ENCODE assay signal across 33 cellular contexts in the genomic region with DNA sequence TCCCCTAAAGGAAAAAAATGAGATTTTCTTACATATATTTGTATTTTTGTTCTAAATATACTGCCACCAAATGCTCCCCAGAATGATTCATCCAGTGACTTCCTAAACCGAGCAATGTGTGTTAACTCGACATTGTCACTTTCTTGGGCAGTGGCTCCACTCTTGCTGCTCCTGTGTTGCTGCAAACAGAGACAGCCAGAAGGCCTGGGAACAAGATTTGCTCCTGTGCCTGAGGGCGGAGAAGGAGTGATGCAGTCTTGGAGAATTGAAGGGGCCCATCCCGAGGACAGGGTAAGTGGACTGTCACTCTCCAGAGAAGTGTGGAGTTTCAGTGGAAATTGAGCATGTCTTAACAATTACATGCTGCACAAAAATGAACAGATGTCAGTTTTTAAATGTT. TPM values are rescaled to one million over a fixed set of nuclear protein-coding genes. Genes with fewer than 3 reads are reported as not detected.
"Had no signal": no experiment of that assay in that cellular context is flagged by ENCODE, and none has a peak within 500 bp of the region (broad histone marks: within the 10 kb centered on the region; RNA-seq: fewer than 3 reads in every experiment).

No MANE protein-coding gene starts in this region.

- H3K27me3 ChIP-seq: cardiac muscle cell, Peyer's patch, SJSA1 had no signal

- H3K27ac ChIP-seq: cardiac muscle cell, Peyer's patch, SJSA1 had no signal

- H3K4me3 ChIP-seq: cardiac muscle cell, K562, Peyer's patch, SJSA1 had no signal

- H3K9ac ChIP-seq: SK-N-SH had no signal

- H3K9me2 ChIP-seq: SK-N-SH had no signal

- H3K36me3 ChIP-seq: cardiac muscle cell, Peyer's patch, SJSA1 had no signal

- H3K4me2 ChIP-seq: SK-N-SH had no signal

- H3K9me3 ChIP-seq: Peyer's patch, SJSA1, SK-N-SH had no signal

- DNase-seq: activated CD4-positive, alpha-beta memory T cell treated with anti-CD3 and anti-CD28 coated beads, Interleukin-2, amount 10 ng/mL, durations not matched to agents 7 days and 5 days; activated CD4-positive, alpha-beta T cell treated with anti-CD3 and anti-CD28 coated beads for 48 hours; activated CD8-positive, alpha-beta memory T cell treated with anti-CD3 and anti-CD28 coated beads for 24 hours; activated CD8-positive, alpha-beta memory T cell treated with anti-CD3 and anti-CD28 coated beads, Interleukin-2, amount 10 ng/mL, durations not matched to agents 7 days and 5 days; activated CD8-positive, alpha-beta memory T cell treated with anti-CD3 and anti-CD28 coated beads, Interleukin-2, amount 50 U/mL, for 48 hours; activated effector memory CD4-positive, alpha-beta T cell treated with anti-CD3 and anti-CD28 coated beads, Interleukin-2, amount 50 U/mL, for 16 hours; activated naive CD4-positive, alpha-beta T cell; activated naive CD4-positive, alpha-beta T cell treated with anti-CD3 and anti-CD28 coated beads, Interleukin-2, amount 50 U/mL, for 16 hours; activated naive CD8-positive, alpha-beta T cell treated with anti-CD3 and anti-CD28 coated beads for 36 hours; activated T-cell treated with anti-CD3 and anti-CD28 coated beads, Interleukin-2, amount 50 U/mL, for 1 hour; activated T-cell treated with anti-CD3 and anti-CD28 coated beads, Interleukin-2, amount 50 U/mL, for 72 hours; amniotic stem cell; aorta; NCI-H1048; NCI-H1105 treated with DMSO at 0.1 percent for 48 hours; NCI-H1436; NCI-H1694; NCI-H1930; NCI-H2081 treated with DMSO at 0.1 percent for 48 hours; NCI-H345; NCI-H524 treated with DMSO at 0.1 percent for 48 hours; PC-3; Peyer's patch; RPMI8226; SHP77 treated with DMSO at 0.1 percent for 48 hours; SK-N-SH had no signal

- H3K4me1 ChIP-seq: Peyer's patch, SJSA1 had no signal

RNA-seq across cellular contexts. Expression of a gene that starts 32.7 kb away (rescaled TPM):
- total RNA-seq: activated CD4-positive, alpha-beta memory T cell treated with anti-CD3 and anti-CD28 coated beads, Interleukin-2, amount 10 ng/mL, durations not matched to agents 7 days and 5 days; activated CD8-positive, alpha-beta memory T cell treated with anti-CD3 and anti-CD28 coated beads, Interleukin-2, amount 10 ng/mL, durations not matched to agents 7 days and 5 days; activated naive CD8-positive, alpha-beta T cell treated with anti-CD3 and anti-CD28 coated beads for 36 hours; activated T-cell treated with anti-CD3 and anti-CD28 coated beads, Interleukin-2, amount 50 U/mL, for 72 hours; activated T-helper 17 cell treated with anti-CD3 and anti-CD28 coated beads, Interleukin-2, amount 50 U/mL, for 72 hours; aorta; cardiac muscle cell; K562; MCF 10A; NCI-H460; SJSA1; WTC11 had no signal
- polyA plus RNA-seq: aorta, cardiac muscle cell, K562, SK-N-SH had no signal

RNA-seq across cellular contexts. Expression of a gene that starts 38.2 kb away (rescaled TPM):
- total RNA-seq: activated CD4-positive, alpha-beta memory T cell treated with anti-CD3 and anti-CD28 coated beads, Interleukin-2, amount 10 ng/mL, durations not matched to agents 7 days and 5 days; activated CD8-positive, alpha-beta memory T cell treated with anti-CD3 and anti-CD28 coated beads, Interleukin-2, amount 10 ng/mL, durations not matched to agents 7 days and 5 days; activated naive CD8-positive, alpha-beta T cell treated with anti-CD3 and anti-CD28 coated beads for 36 hours; activated T-cell treated with anti-CD3 and anti-CD28 coated beads, Interleukin-2, amount 50 U/mL, for 72 hours; activated T-helper 17 cell treated with anti-CD3 and anti-CD28 coated beads, Interleukin-2, amount 50 U/mL, for 72 hours; aorta; cardiac muscle cell; NCI-H460; PC-3; SJSA1 had no signal
